21 cellular contexts compared by ENCODE assay signal in genomic region chr2:70751881-70752280, GRCh38. TPM values are rescaled to one million over a fixed set of nuclear protein-coding genes. Genes with fewer than 3 reads are reported as not detected.
DNase-seq lines count a peak whose midpoint lies in the region; ATAC-seq and TF ChIP-seq lines count a peak whose summit lies in the region.
"Had no signal": no experiment of that assay in that cellular context is flagged by ENCODE, and none has a peak within 500 bp of the region (broad histone marks: within the 10 kb centered on the region; RNA-seq: fewer than 3 reads in every experiment).

No MANE protein-coding gene starts in this region.

- TF ChIP-seq POLR2A in erythroblast (IDR thresholded peaks at IDR 0.05; ENCODE audit: low read length) = no peak

- H3K4me3 ChIP-seq in right atrium auricular region = no peak overlapping the region
- H3K4me3 ChIP-seq: BLaER1, GM12878, HAP-1 had no signal

- no peak for TF ChIP-seq CTCF in right atrium auricular region (IDR thresholded peaks at IDR 0.05)

- peak; percentile 16 for DNase-seq in DMS 273 (lab: John Stamatoyannopoulos, UW; ENCODE audit: unreplicated experiment)
- no peak for DNase-seq in DMS 273 treated with DMSO at 0.1 percent for 48 hours (lab: John Stamatoyannopoulos, UW)
- DNase-seq in right atrium auricular region (ENCODE audit: low spot score) = peak; percentile 18
- DNase-seq in Right ventricle myocardium inferior (ENCODE audit: missing footprints) = no peak
- peak; percentile 2 for DNase-seq in OCI-M1 (lab: John Stamatoyannopoulos, UW)
- peak; percentile 82 to 88 for DNase-seq in erythroblast (lab: John Stamatoyannopoulos, UW)
- DNase-seq: CD4-positive, CD25-positive, alpha-beta regulatory T cell; CD8-positive, alpha-beta T cell; DMS153; DND-41; GDM1; GOT3; HFFc6 had no signal

- ATAC-seq in Right ventricle myocardium inferior = no peak
- ATAC-seq in GM21367 (IDR thresholded peaks at IDR 0.05; ENCODE audit: unreplicated experiment) = no peak
- no peak for ATAC-seq in HG03342 (IDR thresholded peaks at IDR 0.05; ENCODE audit: unreplicated experiment)
- ATAC-seq: CD8-positive, alpha-beta T cell; GM12878 had no signal

- no peaks in the 10 kb centered on the region for H3K27me3 ChIP-seq in right atrium auricular region
- H3K27me3 ChIP-seq: BLaER1 had no signal

- no peaks in the 10 kb centered on the region for H3K9me3 ChIP-seq in right atrium auricular region
- H3K9me3 ChIP-seq: HAP-1 had no signal

- intact Hi-C loops in Right ventricle myocardium inferior (cut with DNase I) = no loop called here

- no peaks in the 10 kb centered on the region for H3K4me1 ChIP-seq in right atrium auricular region

- no peaks in the 10 kb centered on the region for H3K36me3 ChIP-seq in right atrium auricular region
- H3K36me3 ChIP-seq: HAP-1 had no signal

- H3K27ac ChIP-seq in right atrium auricular region = no peak overlapping the region
- H3K27ac ChIP-seq: 22Rv1, BLaER1, C4-2B had no signal

RNA-seq across cellular contexts. Expression of gene ADD2, which starts 16.1 kb away (rescaled TPM):
- total RNA-seq in right atrium auricular region (1 to 10 TPM; 1.1 to 1.4 TPM), Right ventricle myocardium inferior (2.3 TPM)
- total RNA-seq: HFFc6 had no signal

RNA-seq across cellular contexts. Expression of gene FIGLA, which starts 38.6 kb away (rescaled TPM):
- total RNA-seq in right atrium auricular region (not detected), Right ventricle myocardium inferior (not detected)
- total RNA-seq: B cell; CD4-positive, CD25-positive, alpha-beta regulatory T cell; CD8-positive, alpha-beta T cell; GM12878; HFFc6 had no signal

Comparison
In these comparisons a context has a peak if more than half of its experiments do, and no peak if none do; other contexts are left out.
1. DNase-seq: peak in DMS 273 (single experiment), right atrium auricular region (single experiment), OCI-M1 (single experiment) and erythroblast (2 of 2); none in DMS 273 treated with DMSO at 0.1 percent for 48 hours (single experiment) and Right ventricle myocardium inferior (single experiment).